16 cellular contexts compared by ENCODE assay signal in the genomic region with DNA sequence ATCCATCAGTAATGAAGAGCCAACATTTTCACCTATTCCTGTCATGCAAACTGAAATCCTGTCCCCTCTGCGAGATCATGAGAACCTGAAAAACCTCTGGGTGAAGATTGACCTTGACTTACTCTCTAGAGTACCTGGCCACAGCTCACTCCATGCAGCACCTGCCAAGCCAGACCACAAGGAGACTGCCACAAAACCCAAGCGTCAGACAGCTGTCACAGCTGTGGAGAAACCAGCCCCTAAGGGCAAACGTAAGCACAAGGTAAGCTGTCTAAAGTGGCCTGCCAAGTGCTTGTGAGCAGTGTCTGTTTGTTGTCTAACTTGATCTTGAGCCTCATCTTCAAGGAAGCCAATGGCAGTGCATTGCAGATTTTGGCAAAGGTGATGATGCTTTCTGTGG.
DNase-seq lines count a peak whose midpoint lies in the region; ATAC-seq and TF ChIP-seq lines count a peak whose summit lies in the region.
"Had no signal": no experiment of that assay in that cellular context is flagged by ENCODE, and none has a peak within 500 bp of the region (broad histone marks: within the 10 kb centered on the region; RNA-seq: fewer than 3 reads in every experiment).

No MANE protein-coding gene starts in this region.

- no peaks in the 10 kb centered on the region for H3K36me3 Mint-ChIP-seq in activated naive CD4-positive, alpha-beta T cell treated with anti-CD3 and anti-CD28 coated beads for 36 hours (ENCODE audit: low read depth)
- H3K36me3 Mint-ChIP-seq: CD4-positive, alpha-beta memory T cell had no signal

- H3K36me3 ChIP-seq in MM.1S (replicated peaks; ENCODE audit: insufficient read depth, low read length) (no peaks in the 10 kb centered on the region), PC-3 (ENCODE audit: low read depth, low read length) (no peaks in the 10 kb centered on the region)

- H3K79me2 ChIP-seq in MM.1S (ENCODE audit: low read length) (no peaks in the 10 kb centered on the region), PC-3 (ENCODE audit: low read length) (no peaks in the 10 kb centered on the region)

- no TSS peak for BruUV-seq in PC-3 (replicated peaks; lab: Mats Ljungman, UMichigan)

- no peaks in the 10 kb centered on the region for H3K9me3 Mint-ChIP-seq in activated naive CD4-positive, alpha-beta T cell treated with anti-CD3 and anti-CD28 coated beads for 36 hours
- H3K9me3 Mint-ChIP-seq: GM23338 had no signal

- POLR2A ChIA-PET in PC-3 (lab: Charles Lee; ENCODE audit: unreplicated experiment): no interaction called here

- H3K27ac Mint-ChIP-seq in activated naive CD4-positive, alpha-beta T cell treated with anti-CD3 and anti-CD28 coated beads for 36 hours: no peak overlapping the region
- H3K27ac Mint-ChIP-seq: CD4-positive, alpha-beta memory T cell; GM23338; H9 had no signal

- no peak overlapping the region for H3K4me3 Mint-ChIP-seq in activated naive CD4-positive, alpha-beta T cell treated with anti-CD3 and anti-CD28 coated beads for 36 hours
- H3K4me3 Mint-ChIP-seq: CD4-positive, alpha-beta memory T cell; GM23338; H9 had no signal

- TF ChIP-seq CTCF in MM.1S (IDR thresholded peaks at IDR 0.05; ENCODE audit: low read length) (no peak), PC-3 (conservative IDR thresholded peaks at IDR 0.05; ENCODE audit: low read depth, low read length) (no peak)

- no peak overlapping the region for H2AFZ ChIP-seq in MM.1S (ENCODE audit: low read length)
- H2AFZ ChIP-seq in PC-3 (ENCODE audit: low read length): no peak overlapping the region
- H2AFZ ChIP-seq: GM23338 had no signal

- ATAC-seq in GM19463 (IDR thresholded peaks at IDR 0.05; ENCODE audit: unreplicated experiment) (peak; percentile 64), PC-3 (no peak)
- ATAC-seq: GM12878, GM23338, HCT116 had no signal

- H3K27me3 ChIP-seq in MM.1S (replicated peaks; ENCODE audit: insufficient read depth, low read length): no peaks in the 10 kb centered on the region
- no peaks in the 10 kb centered on the region for H3K27me3 ChIP-seq in PC-3 (ENCODE audit: low read length)

- H3K4me3 ChIP-seq in MM.1S (ENCODE audit: low read length) (no peak overlapping the region), PC-3 (ENCODE audit: low read length) (no peak overlapping the region)
- H3K4me3 ChIP-seq: GM12878, GM23338 had no signal

- DNase-seq in MM.1S (peak; percentile 70), myocyte (ENCODE audit: low read depth) (peak; percentile 51), NCI-H69 (lab: John Stamatoyannopoulos, UW) (no peak), PC-3 (no peak)
- DNase-seq in activated naive CD4-positive, alpha-beta T cell treated with anti-CD3 and anti-CD28 coated beads for 36 hours: no peak
- DNase-seq: C1 segment of cervical spinal cord; Calu3; CD4-positive, alpha-beta memory T cell; COR-L47; DMS53; DMS79 treated with DMSO at 0.1 percent for 48 hours; H9 had no signal

- H3F3A ChIP-seq in MM.1S (ENCODE audit: insufficient read depth, low read length): no peaks in the 10 kb centered on the region
- no peaks in the 10 kb centered on the region for H3F3A ChIP-seq in PC-3 (ENCODE audit: low read length, unreplicated experiment)

- intact Hi-C loops in PC-3 (cut with micrococcal nuclease): no loop called here
- intact Hi-C loops in activated naive CD4-positive, alpha-beta T cell treated with anti-CD3 and anti-CD28 coated beads for 36 hours (cut with micrococcal nuclease): no loop called here

- H3K9me2 ChIP-seq in MM.1S (replicated peaks; ENCODE audit: insufficient read depth, low read length) (no peaks in the 10 kb centered on the region), PC-3 (replicated peaks; ENCODE audit: low read length) (no peaks in the 10 kb centered on the region)

- no peak overlapping the region for H3K27ac ChIP-seq in MM.1S (ENCODE audit: low read length)
- H3K27ac ChIP-seq in PC-3 (ENCODE audit: low read length): no peak overlapping the region

- H3K4me1 ChIP-seq in MM.1S (ENCODE audit: low read length): no peaks in the 10 kb centered on the region
- H3K4me1 ChIP-seq in PC-3 (ENCODE audit: insufficient read depth, low read length): no peaks in the 10 kb centered on the region

- H3K4me2 ChIP-seq in MM.1S (ENCODE audit: low read depth, low read length): no peak overlapping the region
- no peak overlapping the region for H3K4me2 ChIP-seq in PC-3 (ENCODE audit: low read length)
- H3K4me2 ChIP-seq: GM23338 had no signal

- CTCF ChIA-PET in PC-3 (lab: Charles Lee): no interaction called here
- CTCF ChIA-PET in activated naive CD4-positive, alpha-beta T cell treated with anti-CD3 and anti-CD28 coated beads for 36 hours (lab: Charles Lee): no interaction called here

- H3K9ac ChIP-seq in MM.1S (ENCODE audit: low read length) (no peak overlapping the region), PC-3 (ENCODE audit: low read length) (no peak overlapping the region)

- H4K20me1 ChIP-seq in MM.1S (ENCODE audit: insufficient read depth, low read length): no peaks in the 10 kb centered on the region
- no peaks in the 10 kb centered on the region for H4K20me1 ChIP-seq in PC-3 (ENCODE audit: low read length)

- H3K9me3 ChIP-seq in MM.1S (replicated peaks; ENCODE audit: insufficient read depth, low read length) (no peaks in the 10 kb centered on the region), PC-3 (ENCODE audit: low read length) (no peaks in the 10 kb centered on the region)

- H3K27me3 Mint-ChIP-seq in activated naive CD4-positive, alpha-beta T cell treated with anti-CD3 and anti-CD28 coated beads for 36 hours (ENCODE audit: low read depth): no peaks in the 10 kb centered on the region
- H3K27me3 Mint-ChIP-seq: CD4-positive, alpha-beta memory T cell had no signal

- no peaks in the 10 kb centered on the region for H3K4me1 Mint-ChIP-seq in activated naive CD4-positive, alpha-beta T cell treated with anti-CD3 and anti-CD28 coated beads for 36 hours (ENCODE audit: low read depth)
- H3K4me1 Mint-ChIP-seq: CD4-positive, alpha-beta memory T cell; GM23338 had no signal

Comparison
In these comparisons a context has a peak if more than half of its experiments do, and no peak if none do; other contexts are left out.
1. DNase-seq: peak in MM.1S (single experiment) and myocyte (single experiment); none in NCI-H69 (single experiment), PC-3 (single experiment) and activated naive CD4-positive, alpha-beta T cell treated with anti-CD3 and anti-CD28 coated beads for 36 hours (single experiment).